1 cellular context compared by ENCODE assay signal in the genomic region with DNA sequence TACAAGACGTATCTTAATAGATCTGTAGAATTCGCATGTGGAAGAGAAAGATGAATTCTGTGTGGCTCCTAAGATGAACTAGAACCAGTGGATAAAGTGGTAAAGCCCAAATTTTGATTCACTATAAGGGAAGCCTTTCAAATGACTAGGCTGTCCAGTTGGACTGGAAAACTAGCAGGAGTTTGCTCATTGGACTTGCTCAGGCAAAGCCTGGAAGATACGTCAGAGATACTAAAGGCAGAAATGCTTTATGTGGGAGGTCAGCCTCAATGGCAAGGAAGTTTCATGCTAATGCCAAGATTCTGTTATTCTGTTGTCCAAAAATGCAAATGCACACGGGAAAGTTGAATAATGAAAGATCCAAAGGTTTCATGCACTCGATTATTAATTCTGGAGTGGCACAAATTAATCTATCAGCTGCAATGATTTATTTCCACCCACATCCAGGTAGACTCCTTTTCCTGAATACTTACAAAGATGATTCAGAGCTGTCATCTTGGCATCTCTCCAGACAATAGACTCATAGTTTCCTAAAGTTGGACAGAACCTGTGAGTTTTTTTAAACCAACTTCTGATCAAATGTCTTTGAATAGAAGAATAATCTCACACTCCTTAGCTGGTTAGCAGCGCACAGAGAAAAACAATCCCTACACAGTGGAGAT.
TF ChIP-seq lines count a peak whose summit lies in the region.

No MANE protein-coding gene starts in this region.

TF ChIP-seq in K562, 482 proteins besides CTCF, POLR2A, EP300 and RAD21 (continued from another document):
- TF ChIP-seq, protein P1, sequence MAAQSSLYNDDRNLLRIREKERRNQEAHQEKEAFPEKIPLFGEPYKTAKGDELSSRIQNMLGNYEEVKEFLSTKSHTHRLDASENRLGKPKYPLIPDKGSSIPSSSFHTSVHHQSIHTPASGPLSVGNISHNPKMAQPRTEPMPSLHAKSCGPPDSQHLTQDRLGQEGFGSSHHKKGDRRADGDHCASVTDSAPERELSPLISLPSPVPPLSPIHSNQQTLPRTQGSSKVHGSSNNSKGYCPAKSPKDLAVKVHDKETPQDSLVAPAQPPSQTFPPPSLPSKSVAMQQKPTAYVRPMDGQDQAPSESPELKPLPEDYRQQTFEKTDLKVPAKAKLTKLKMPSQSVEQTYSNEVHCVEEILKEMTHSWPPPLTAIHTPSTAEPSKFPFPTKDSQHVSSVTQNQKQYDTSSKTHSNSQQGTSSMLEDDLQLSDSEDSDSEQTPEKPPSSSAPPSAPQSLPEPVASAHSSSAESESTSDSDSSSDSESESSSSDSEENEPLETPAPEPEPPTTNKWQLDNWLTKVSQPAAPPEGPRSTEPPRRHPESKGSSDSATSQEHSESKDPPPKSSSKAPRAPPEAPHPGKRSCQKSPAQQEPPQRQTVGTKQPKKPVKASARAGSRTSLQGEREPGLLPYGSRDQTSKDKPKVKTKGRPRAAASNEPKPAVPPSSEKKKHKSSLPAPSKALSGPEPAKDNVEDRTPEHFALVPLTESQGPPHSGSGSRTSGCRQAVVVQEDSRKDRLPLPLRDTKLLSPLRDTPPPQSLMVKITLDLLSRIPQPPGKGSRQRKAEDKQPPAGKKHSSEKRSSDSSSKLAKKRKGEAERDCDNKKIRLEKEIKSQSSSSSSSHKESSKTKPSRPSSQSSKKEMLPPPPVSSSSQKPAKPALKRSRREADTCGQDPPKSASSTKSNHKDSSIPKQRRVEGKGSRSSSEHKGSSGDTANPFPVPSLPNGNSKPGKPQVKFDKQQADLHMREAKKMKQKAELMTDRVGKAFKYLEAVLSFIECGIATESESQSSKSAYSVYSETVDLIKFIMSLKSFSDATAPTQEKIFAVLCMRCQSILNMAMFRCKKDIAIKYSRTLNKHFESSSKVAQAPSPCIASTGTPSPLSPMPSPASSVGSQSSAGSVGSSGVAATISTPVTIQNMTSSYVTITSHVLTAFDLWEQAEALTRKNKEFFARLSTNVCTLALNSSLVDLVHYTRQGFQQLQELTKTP (IDR thresholded peaks at IDR 0.05; ENCODE audit: low read depth in 1 of 2, partially characterized antibody in 2 of 2): no peak
- no peak for TF ChIP-seq ZNF282 (CRISPR knock-in tag; IDR thresholded peaks at IDR 0.05)
- TF ChIP-seq, protein P2, sequence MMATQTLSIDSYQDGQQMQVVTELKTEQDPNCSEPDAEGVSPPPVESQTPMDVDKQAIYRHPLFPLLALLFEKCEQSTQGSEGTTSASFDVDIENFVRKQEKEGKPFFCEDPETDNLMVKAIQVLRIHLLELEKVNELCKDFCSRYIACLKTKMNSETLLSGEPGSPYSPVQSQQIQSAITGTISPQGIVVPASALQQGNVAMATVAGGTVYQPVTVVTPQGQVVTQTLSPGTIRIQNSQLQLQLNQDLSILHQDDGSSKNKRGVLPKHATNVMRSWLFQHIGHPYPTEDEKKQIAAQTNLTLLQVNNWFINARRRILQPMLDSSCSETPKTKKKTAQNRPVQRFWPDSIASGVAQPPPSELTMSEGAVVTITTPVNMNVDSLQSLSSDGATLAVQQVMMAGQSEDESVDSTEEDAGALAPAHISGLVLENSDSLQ (IDR thresholded peaks at IDR 0.05): no peak
TF ChIP-seq in K562: peak in this region for 3.
